Comparison of ENCODE assay signal across 8 cellular contexts in genomic region chr17:49407981-49408501, GRCh38. TPM values are rescaled to one million over a fixed set of nuclear protein-coding genes. Genes with fewer than 3 reads are reported as not detected.
DNase-seq lines count a peak whose midpoint lies in the region; ATAC-seq, FAIRE-seq and TF ChIP-seq lines count a peak whose summit lies in the region.

No MANE protein-coding gene starts in this region.

- peaks cover 69% of the 10 kb centered on the region for H3K36me3 Mint-ChIP-seq in CD4-positive, CD25-positive, alpha-beta regulatory T cell

- whole genome bisulfite sequencing in hepatocyte (ENCODE audit: low lambda C conversion rate, missing lambda C conversion rate) = 24% methylated on average over 9 of the region's 9 CpGs
- WGBS in small intestine, 3 donors = 5 to 16% (median 12%) methylated on average over 9 of the region's 9 CpGs

- no peaks in the 10 kb centered on the region for H3K9me2 ChIP-seq in hepatocyte (replicated peaks; ENCODE audit: insufficient read depth)

- H3K79me2 ChIP-seq in hepatocyte = no peaks in the 10 kb centered on the region

- H3K9me3 Mint-ChIP-seq in CD4-positive, CD25-positive, alpha-beta regulatory T cell = no peaks in the 10 kb centered on the region

- peak; percentile 96 for ATAC-seq in CD4-positive, CD25-positive, alpha-beta regulatory T cell (ENCODE audit: low read depth in 2 of 2)
- ATAC-seq in HG03025 (IDR thresholded peaks at IDR 0.05; ENCODE audit: low FRiP score, unreplicated experiment) = no peak

- peaks cover 8 to 46% (median 16%) of the 10 kb centered on the region in 4 donors for H3K4me1 Mint-ChIP-seq in CD4-positive, CD25-positive, alpha-beta regulatory T cell

- FAIRE-seq in small intestine (lab: Jason Lieb, UNC) = no peak

- H3K27ac ChIP-seq in CD4-positive, CD25-positive, alpha-beta regulatory T cell (ENCODE audit: insufficient read depth, low read length, poor library complexity, severe bottlenecking) = no peak overlapping the region
- H3K27ac ChIP-seq in hepatocyte (peak overlapping the region; percentile 70), small intestine (ENCODE audit: low read depth in 1 of 2, low read length in 1 of 2) (peak overlapping the region in 1 of 2 donors; percentile 73)

- no peaks in the 10 kb centered on the region for H3K9me3 ChIP-seq in CD4-positive, CD25-positive, alpha-beta regulatory T cell (ENCODE audit: control insufficient read depth in 2 of 2, low read length in 2 of 2)
- H3K9me3 ChIP-seq in hepatocyte (ENCODE audit: low read depth) (no peaks in the 10 kb centered on the region), small intestine (ENCODE audit: control insufficient read depth, low read depth) (no peaks in the 10 kb centered on the region)

- peaks cover 6% of the 10 kb centered on the region for H3K4me1 ChIP-seq in CD4-positive, CD25-positive, alpha-beta regulatory T cell (ENCODE audit: control insufficient read depth, insufficient read depth, low read length, poor library complexity, severe bottlenecking)
- H3K4me1 ChIP-seq in hepatocyte (ENCODE audit: insufficient read depth) (peaks cover 5% of the 10 kb centered on the region), small intestine (ENCODE audit: control insufficient read depth in 2 of 2, insufficient read depth in 1 of 2, low read depth in 1 of 2, low read length in 1 of 2) (peaks cover 0 to 3% of the 10 kb centered on the region in 2 donors)

- no peaks in the 10 kb centered on the region for H3K27me3 ChIP-seq in CD4-positive, CD25-positive, alpha-beta regulatory T cell (ENCODE audit: control insufficient read depth, insufficient read depth, low read length)
- H3K27me3 ChIP-seq in hepatocyte (no peaks in the 10 kb centered on the region), small intestine (ENCODE audit: control insufficient read depth in 2 of 2, insufficient read depth in 2 of 2, low read length in 2 of 2) (no peaks in the 10 kb centered on the region)

- no peaks in the 10 kb centered on the region for H3K27me3 Mint-ChIP-seq in CD4-positive, CD25-positive, alpha-beta regulatory T cell

- peak overlapping the region in 1 of 4 donors; percentile 75 for H3K4me3 Mint-ChIP-seq in CD4-positive, CD25-positive, alpha-beta regulatory T cell

- DNase-seq in CD4-positive, CD25-positive, alpha-beta regulatory T cell = peak; percentile 67 to 82 (median 81)
- DNase-seq in H4 (ENCODE audit: low spot score) (peak; percentile 68), NCI-H187 treated with DMSO at 0.1 percent for 48 hours (lab: John Stamatoyannopoulos, UW) (peak; percentile 46), T-helper 9 cell (peak; percentile 76), amygdala (lab: John Stamatoyannopoulos, UW) (peak in 35 of 56 donors; percentile 5 to 68 (median 35)), hepatocyte (ENCODE audit: low spot score) (peak; percentile 90), small intestine (peak; percentile 85)

- peak; percentile 95 for TF ChIP-seq CTCF in hepatocyte (IDR thresholded peaks at IDR 0.05; ENCODE audit: poor library complexity)

- H2AFZ ChIP-seq in hepatocyte = no peak overlapping the region

- H4K20me1 ChIP-seq in hepatocyte (ENCODE audit: insufficient read depth, poor library complexity, severe bottlenecking) = no peaks in the 10 kb centered on the region

- H3K27ac Mint-ChIP-seq in CD4-positive, CD25-positive, alpha-beta regulatory T cell = peak overlapping the region in 2 of 3 donors; percentile 36 to 40

- no peak overlapping the region for H3K4me2 ChIP-seq in hepatocyte

- H3K36me3 ChIP-seq in CD4-positive, CD25-positive, alpha-beta regulatory T cell (ENCODE audit: control insufficient read depth, insufficient read depth, low read length) = peaks cover 87% of the 10 kb centered on the region
- H3K36me3 ChIP-seq in hepatocyte (replicated peaks; ENCODE audit: insufficient read depth, low read depth) (no peaks in the 10 kb centered on the region), small intestine (ENCODE audit: control insufficient read depth in 2 of 2, insufficient read depth in 2 of 2, low read length in 2 of 2) (peaks cover 9 to 16% of the 10 kb centered on the region in 2 donors)

- peak overlapping the region; percentile 39 for H3K4me3 ChIP-seq in CD4-positive, CD25-positive, alpha-beta regulatory T cell (ENCODE audit: low read depth, low read length)
- H3K4me3 ChIP-seq in hepatocyte (no peak overlapping the region), small intestine (ENCODE audit: low read depth in 1 of 2, low read length in 2 of 2) (no peak overlapping the region)

RNA-seq across cellular contexts. Expression of gene PHB1, which starts 6.6 kb away (rescaled TPM):
- total RNA-seq in CD4-positive, CD25-positive, alpha-beta regulatory T cell = 47.8 TPM
- polyA plus RNA-seq in CD4-positive, CD25-positive, alpha-beta regulatory T cell = 100 to 1,000 TPM; 133 to 160 (median 137) TPM
- total RNA-seq in H4 (2014; rRNA removed; shearing (Covaris generic)) = 232 and 233 TPM in 2 replicates
- 114 and 141 TPM in 2 replicates for total RNA-seq in hepatocyte
- polyA plus RNA-seq in hepatocyte (168 and 171 TPM in 2 replicates), small intestine (100 to 1,000 TPM; 108 to 301 (median 113) TPM)

RNA-seq across cellular contexts. Expression of gene ZNF652, which starts 46.0 kb away (rescaled TPM):
- 34.4 TPM for total RNA-seq in CD4-positive, CD25-positive, alpha-beta regulatory T cell
- polyA plus RNA-seq in CD4-positive, CD25-positive, alpha-beta regulatory T cell = 10 to 100 TPM in 3 of 4 donors, 1 to 10 TPM in 1; 8.9 to 22.3 (median 14.9) TPM
- total RNA-seq in H4 (2014; rRNA removed; shearing (Covaris generic)) = 13.4 and 18.3 TPM in 2 replicates
- total RNA-seq in hepatocyte = 46.2 and 55.6 TPM in 2 replicates
- polyA plus RNA-seq in hepatocyte = 18.5 and 23.0 TPM in 2 replicates
- polyA plus RNA-seq in small intestine = 10 to 100 TPM in 2 of 3 donors, 1 to 10 TPM in 1; 8.6 to 27.3 (median 16.2) TPM

Comparison
In these comparisons a context has a peak if more than half of its experiments do, and no peak if none do; other contexts are left out.
1. DNase-seq: peak in every context shown above with its lines; median percentile 90 in hepatocyte; 85 in small intestine; 81 in CD4-positive, CD25-positive, alpha-beta regulatory T cell; 76 in T-helper 9 cell; 68 in H4; 46 in NCI-H187 treated with DMSO at 0.1 percent for 48 hours; 35 in amygdala.